In genomic region chr12:57899010-57899662, GRCh38 we compare ENCODE assay signal across 8 cellular contexts. TPM values are rescaled to one million over a fixed set of nuclear protein-coding genes. Genes with fewer than 3 reads are reported as not detected.
DNase-seq lines count a peak whose midpoint lies in the region; ATAC-seq and TF ChIP-seq lines count a peak whose summit lies in the region.

No MANE protein-coding gene starts in this region.

- H3K4me3 ChIP-seq in esophagus squamous epithelium: no peak overlapping the region
- H3K4me3 ChIP-seq in spleen: no peak overlapping the region

- TF ChIP-seq POLR2A in esophagus squamous epithelium (IDR thresholded peaks at IDR 0.05) (no peak), spleen (IDR thresholded peaks at IDR 0.05) (no peak)

- intact Hi-C loops in esophagus squamous epithelium (cut with DNase I) (no loop called here), spleen (cut with DNase I; ENCODE audit: low total_unique reads) (no loop called here)

- WGBS in esophagus squamous epithelium, 2 donors: 13 to 21% methylated on average over 8 to 9 of the region's 10 CpGs
- 24 to 31% (median 31%) methylated on average over 8 to 10 of the region's 10 CpGs for WGBS in spleen, 5 donors

- H3K36me3 ChIP-seq in esophagus squamous epithelium (no peaks in the 10 kb centered on the region), spleen (no peaks in the 10 kb centered on the region)

- H3K9me3 ChIP-seq in esophagus squamous epithelium: no peaks in the 10 kb centered on the region
- H3K9me3 ChIP-seq in spleen: no peaks in the 10 kb centered on the region

- peak; percentile 86 for ATAC-seq in GM21825 (IDR thresholded peaks at IDR 0.05; ENCODE audit: unreplicated experiment)

- H3K4me1 ChIP-seq in esophagus squamous epithelium (peaks cover 43 to 58% (median 48%) of the 10 kb centered on the region in 3 donors), spleen (peaks cover 37 to 61% (median 58%) of the 10 kb centered on the region in 6 donors)

- H3K27ac ChIP-seq in esophagus squamous epithelium: peak overlapping the region; percentile 55 to 97 (median 90)
- peak overlapping the region; percentile 45 to 92 (median 86) for H3K27ac ChIP-seq in spleen

- DNase-seq in ELR (ENCODE audit: low read depth) (peak; percentile 73), NCI-H1092 treated with DMSO at 0.1 percent for 48 hours (lab: John Stamatoyannopoulos, UW) (peak; percentile 50), esophagus squamous epithelium (lab: John Stamatoyannopoulos, UW) (no peak), spleen (peak; percentile 92), HK-2 (ENCODE audit: unreplicated experiment) (no peak), NCI-H2171 treated with DMSO at 0.1 percent for 48 hours (lab: John Stamatoyannopoulos, UW) (no peak)
- peak; percentile 85 for DNase-seq in activated CD8-positive, alpha-beta memory T cell treated with anti-CD3 and anti-CD28 coated beads, Interleukin-2, amount 50 U/mL, for 48 hours

- TF ChIP-seq CTCF in esophagus squamous epithelium (IDR thresholded peaks at IDR 0.05) (no peak), spleen (IDR thresholded peaks at IDR 0.05 in 8 of 11, conservative IDR thresholded peaks at IDR 0.05 in 3 of 11) (no peak)

- H3K27me3 ChIP-seq in esophagus squamous epithelium (no peaks in the 10 kb centered on the region), spleen (replicated peaks in 1 of 7) (peaks cover 0 to 9% (median 0%) of the 10 kb centered on the region in 7 donors)

RNA-seq across cellular contexts. Expression of gene ATP23, which starts 42.2 kb away (rescaled TPM):
- total RNA-seq in esophagus squamous epithelium: 10 to 100 TPM in 2 of 4 donors, 1 to 10 TPM in 2; 2.0 to 17.9 (median 8.6) TPM
- total RNA-seq in spleen: 1 to 10 TPM; 2.5 to 8.5 (median 4.9) TPM
- polyA plus RNA-seq in spleen: 10 to 100 TPM in 1 of 3 donors, 1 to 10 TPM in 2; 3.5 to 11.8 (median 9.3) TPM

RNA-seq across cellular contexts. Expression of gene CTDSP2, which starts 52.6 kb away (rescaled TPM):
- 100 to 1,000 TPM in 1 of 4 donors, 10 to 100 TPM in 3; 47.1 to 120 (median 71.7) TPM for total RNA-seq in esophagus squamous epithelium
- total RNA-seq in spleen: 100 to 1,000 TPM; 140 to 203 (median 181) TPM
- polyA plus RNA-seq in spleen: 10 to 100 TPM; 22.2 to 43.5 (median 23.8) TPM

Comparison
In these comparisons a context has a peak if more than half of its experiments do, and no peak if none do; other contexts are left out.
1. DNase-seq: peak in ELR (single experiment), NCI-H1092 treated with DMSO at 0.1 percent for 48 hours (single experiment), activated CD8-positive, alpha-beta memory T cell treated with anti-CD3 and anti-CD28 coated beads, Interleukin-2, amount 50 U/mL, for 48 hours (single experiment) and spleen (single experiment); none in esophagus squamous epithelium (single experiment), HK-2 (single experiment) and NCI-H2171 treated with DMSO at 0.1 percent for 48 hours (single experiment).